In the genomic region with DNA sequence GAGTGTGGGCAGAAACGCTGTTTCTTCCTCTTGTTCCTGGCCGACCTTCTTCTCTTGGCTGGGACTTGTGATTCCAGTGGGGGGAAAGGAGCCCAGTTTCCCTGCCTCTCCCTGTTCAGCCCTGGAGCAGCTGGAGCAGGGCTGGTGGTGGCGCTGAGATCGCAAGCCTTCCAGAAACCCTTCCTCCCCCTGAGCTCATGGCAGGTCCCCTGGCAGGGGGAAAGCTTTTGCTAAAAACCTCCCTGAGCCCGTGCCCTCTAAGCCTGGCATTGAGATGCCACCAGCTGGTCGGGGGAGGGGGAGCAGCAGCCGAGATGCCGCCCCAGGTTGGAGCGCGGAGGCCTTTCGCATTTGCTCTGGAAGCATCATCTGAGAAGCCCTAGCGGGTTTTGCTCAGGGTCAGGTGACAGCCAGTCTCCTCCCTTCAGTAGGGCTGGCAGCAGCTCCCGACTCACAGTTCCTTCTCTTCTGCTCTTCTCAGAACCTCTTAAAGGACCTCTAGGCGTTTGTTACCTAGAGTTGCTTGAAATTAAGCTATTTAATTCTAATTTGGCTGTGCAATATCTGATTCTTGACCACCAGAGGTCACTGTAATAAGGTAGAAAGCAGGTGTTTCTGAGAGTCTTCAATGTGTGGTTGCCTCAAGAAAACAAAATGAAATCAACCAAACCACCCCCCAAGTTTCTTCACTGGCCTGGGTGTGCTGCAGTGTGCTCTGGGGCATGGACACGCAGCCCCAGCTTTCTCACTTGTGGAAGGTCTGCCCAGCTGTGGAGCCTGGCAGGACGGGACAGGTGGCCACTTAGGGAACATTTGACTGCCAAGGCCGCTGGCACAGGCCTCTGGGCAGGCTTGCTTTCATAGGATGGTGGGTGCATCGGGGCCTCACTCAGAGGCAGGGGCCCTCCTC, we compare ENCODE assay signal across 8 cellular contexts.
A peak's percentile ranks its signal among the peaks of the same experiment; 100 is the strongest.
DNase-seq lines count a peak whose midpoint lies in the region; ATAC-seq and TF ChIP-seq lines count a peak whose summit lies in the region.

No MANE protein-coding gene starts in this region.

- H3K4me1 ChIP-seq in ascending aorta: no peaks in the 10 kb centered on the region

- intact Hi-C loops in ascending aorta (cut with DNase I) (loop anchor here (5.0 kb wide), 1 partner anchor 605 kb away; no protein-coding TSS in a partner anchor), posterior vena cava (cut with DNase I) (no loop called here)

- DNase-seq in SIG-M5 treated with dmso at 0.1 percent for 504 hours (lab: John Stamatoyannopoulos, UW; ENCODE audit: unreplicated experiment) (peak; percentile 11), SIG-M5 (lab: John Stamatoyannopoulos, UW) (no peak), NCI-H1105 treated with DMSO at 0.1 percent for 48 hours (lab: John Stamatoyannopoulos, UW) (peak; percentile 42), ascending aorta (ENCODE audit: low spot score in 2 of 2) (no peak), kidney tubule cell (ENCODE audit: low spot score) (peak; percentile 56), coronary artery (ENCODE audit: low spot score) (no peak), posterior vena cava (ENCODE audit: low spot score) (no peak)

- no peaks in the 10 kb centered on the region for H3K9me3 ChIP-seq in ascending aorta

- H3K27me3 ChIP-seq in ascending aorta: no peaks in the 10 kb centered on the region

- H3K27ac ChIP-seq in ascending aorta: no peak overlapping the region
- no peak overlapping the region for H3K27ac ChIP-seq in coronary artery

- no peak for ATAC-seq in HG03280 (IDR thresholded peaks at IDR 0.05; ENCODE audit: unreplicated experiment)

- H3K36me3 ChIP-seq in ascending aorta: no peaks in the 10 kb centered on the region

- peak; percentile 6 to 46 (median 24) for TF ChIP-seq CTCF in ascending aorta (IDR thresholded peaks at IDR 0.05)
- no peak for TF ChIP-seq CTCF in coronary artery (IDR thresholded peaks at IDR 0.05)

- H3K4me3 ChIP-seq in ascending aorta (no peak overlapping the region), coronary artery (no peak overlapping the region)

Comparison
In these comparisons a context has a peak if more than half of its experiments do, and no peak if none do; other contexts are left out.
1. DNase-seq: peak in SIG-M5 treated with dmso at 0.1 percent for 504 hours (single experiment), NCI-H1105 treated with DMSO at 0.1 percent for 48 hours (single experiment) and kidney tubule cell (single experiment); none in SIG-M5 (single experiment), ascending aorta (0 of 2), coronary artery (single experiment) and posterior vena cava (single experiment).